In genomic region chr6:136594671-136595070, GRCh38 we compare ENCODE assay signal across 1 cellular context.
A peak's percentile ranks its signal among the peaks of the same experiment; 100 is the strongest.
TF ChIP-seq lines count a peak whose summit lies in the region.

No MANE protein-coding gene starts in this region.

TF ChIP-seq in GM12878, 131 proteins besides CTCF, POLR2A, EP300 and RAD21 (continued from another document):
- TF ChIP-seq, protein P1, sequence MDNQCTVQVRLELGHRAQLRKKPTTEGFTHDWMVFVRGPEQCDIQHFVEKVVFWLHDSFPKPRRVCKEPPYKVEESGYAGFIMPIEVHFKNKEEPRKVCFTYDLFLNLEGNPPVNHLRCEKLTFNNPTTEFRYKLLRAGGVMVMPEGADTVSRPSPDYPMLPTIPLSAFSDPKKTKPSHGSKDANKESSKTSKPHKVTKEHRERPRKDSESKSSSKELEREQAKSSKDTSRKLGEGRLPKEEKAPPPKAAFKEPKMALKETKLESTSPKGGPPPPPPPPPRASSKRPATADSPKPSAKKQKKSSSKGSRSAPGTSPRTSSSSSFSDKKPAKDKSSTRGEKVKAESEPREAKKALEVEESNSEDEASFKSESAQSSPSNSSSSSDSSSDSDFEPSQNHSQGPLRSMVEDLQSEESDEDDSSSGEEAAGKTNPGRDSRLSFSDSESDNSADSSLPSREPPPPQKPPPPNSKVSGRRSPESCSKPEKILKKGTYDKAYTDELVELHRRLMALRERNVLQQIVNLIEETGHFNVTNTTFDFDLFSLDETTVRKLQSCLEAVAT (IDR thresholded peaks at IDR 0.05): peak; percentile 94
- TF ChIP-seq SMARCA5 (IDR thresholded peaks at IDR 0.05) (0 out of 2 replicates have a peak, but pooled peaks have one; percentile 6), POLR2AphosphoS5 (IDR thresholded peaks at IDR 0.05; ENCODE audit: low read length) (peak; percentile 38; the same call in 1 of the 2 replicates), SPI1 (IDR thresholded peaks at IDR 0.05; ENCODE audit: borderline replicate concordance, insufficient read depth, low read depth, low read length) (no peak)
